Comparison of ENCODE assay signal across 26 cellular contexts in the genomic region with DNA sequence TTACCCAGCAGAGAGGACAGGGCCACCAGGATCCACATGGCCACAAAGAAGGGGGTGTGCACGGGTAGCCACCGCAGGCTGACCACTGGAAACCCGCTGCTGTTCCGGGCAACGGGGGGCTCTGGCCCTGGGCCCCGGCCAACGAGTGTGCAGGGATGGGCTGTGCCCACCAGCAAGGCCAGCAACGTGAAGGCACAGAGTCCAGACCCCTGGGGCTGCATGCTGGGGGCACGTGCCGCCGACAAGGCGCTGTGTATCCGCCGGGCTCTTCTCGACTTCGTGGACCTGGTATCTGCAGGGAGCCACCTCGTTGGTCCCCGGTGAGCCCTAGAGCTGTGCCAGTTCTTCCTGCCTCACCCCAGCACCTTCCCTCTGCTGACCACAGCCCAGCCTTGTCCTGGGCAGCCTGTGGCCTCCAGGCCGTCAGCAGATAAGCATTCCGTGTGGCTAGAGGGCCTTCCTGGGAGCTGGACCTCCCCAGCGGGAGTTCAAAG.
"Had no signal": no experiment of that assay in that cellular context is flagged by ENCODE, and none has a peak within 500 bp of the region (broad histone marks: within the 10 kb centered on the region; RNA-seq: fewer than 3 reads in every experiment).

No MANE protein-coding gene starts in this region.

- H3K4me3 ChIP-seq: adrenal gland, colonic mucosa, dorsolateral prefrontal cortex, esophagus muscularis mucosa, hepatocyte, left ventricle myocardium inferior, tibial artery had no signal

- ATAC-seq: activated CD8-positive, alpha-beta T cell treated with anti-CD3 and anti-CD28 coated beads, Interleukin-2, amount 10 ng/mL, durations not matched to agents 7 days and 5 days; activated T-helper 17 cell treated with anti-CD3 and anti-CD28 coated beads, Interleukin-2, amount 50 U/mL, for 72 hours; T-helper 17 cell had no signal

- H3K4me1 ChIP-seq: adrenal gland, colonic mucosa, tibial artery had no signal

- H3K36me3 Mint-ChIP-seq: activated naive CD8-positive, alpha-beta T cell; immature natural killer cell had no signal

- H3K9me3 ChIP-seq: adrenal gland, colonic mucosa, esophagus muscularis mucosa, tibial artery had no signal

- H3K36me3 ChIP-seq: adrenal gland, colonic mucosa, esophagus muscularis mucosa, left ventricle myocardium inferior, tibial artery had no signal

- DNase-seq: activated CD4-positive, alpha-beta T cell treated with anti-CD3 and anti-CD28 coated beads for 4 hours; activated CD4-positive, CD25-positive, alpha-beta regulatory T cell; activated CD8-positive, alpha-beta T cell treated with anti-CD3 and anti-CD28 coated beads, Interleukin-2, amount 10 ng/mL, durations not matched to agents 7 days and 5 days; activated naive CD4-positive, alpha-beta T cell; activated T-cell treated with anti-CD3 and anti-CD28 coated beads, Interleukin-2, amount 50 U/mL, for 24 hours; colonic mucosa; dorsolateral prefrontal cortex; glutamatergic neuron; immature natural killer cell; kidney glomerular epithelial cell; left ventricle myocardium inferior; mammary epithelial cell; midbrain; occipital lobe; stimulated activated CD4-positive, alpha-beta T cell treated with anti-CD3 and anti-CD28 coated beads, Interleukin-4, amount 100 ng/mL, for 24 hours; stimulated activated naive CD4-positive, alpha-beta T cell treated with Interleukin-2 at 50 U/mL for 16 hours; substantia nigra; SW 1271; T-helper 17 cell; tibial artery had no signal

- H3K4me3 Mint-ChIP-seq: activated CD8-positive, alpha-beta T cell treated with anti-CD3 and anti-CD28 coated beads, Interleukin-2, amount 10 ng/mL, durations not matched to agents 7 days and 5 days; activated naive CD8-positive, alpha-beta T cell; activated T-cell treated with anti-CD3 and anti-CD28 coated beads, Interleukin-2, amount 50 U/mL, for 24 hours; activated T-helper 17 cell treated with anti-CD3 and anti-CD28 coated beads, Interleukin-2, amount 50 U/mL, for 72 hours; central memory CD8-positive, alpha-beta T cell; immature natural killer cell; T-helper 17 cell had no signal

- H3K9me3 Mint-ChIP-seq: activated T-cell treated with anti-CD3 and anti-CD28 coated beads, Interleukin-2, amount 50 U/mL, for 24 hours; central memory CD8-positive, alpha-beta T cell; immature natural killer cell had no signal

- H3K4me1 Mint-ChIP-seq: activated T-helper 17 cell treated with anti-CD3 and anti-CD28 coated beads, Interleukin-2, amount 50 U/mL, for 72 hours; central memory CD8-positive, alpha-beta T cell; immature natural killer cell had no signal

- H3K27ac Mint-ChIP-seq: activated CD8-positive, alpha-beta T cell treated with anti-CD3 and anti-CD28 coated beads, Interleukin-2, amount 10 ng/mL, durations not matched to agents 7 days and 5 days; activated naive CD8-positive, alpha-beta T cell; activated T-cell treated with anti-CD3 and anti-CD28 coated beads, Interleukin-2, amount 50 U/mL, for 24 hours; activated T-helper 17 cell treated with anti-CD3 and anti-CD28 coated beads, Interleukin-2, amount 50 U/mL, for 72 hours; immature natural killer cell; T-helper 17 cell had no signal

- H3K27me3 ChIP-seq: hepatocyte had no signal

- H3K27ac ChIP-seq: adrenal gland, colonic mucosa, dorsolateral prefrontal cortex, esophagus muscularis mucosa, hepatocyte, left ventricle myocardium inferior, tibial artery had no signal
